Comparison of ENCODE assay signal across 26 cellular contexts in genomic region chr2:15936277-15937104, GRCh38. TPM values are rescaled to one million over a fixed set of nuclear protein-coding genes. Genes with fewer than 3 reads are reported as not detected.
"Had no signal": no experiment of that assay in that cellular context is flagged by ENCODE, and none has a peak within 500 bp of the region (broad histone marks: within the 10 kb centered on the region; RNA-seq: fewer than 3 reads in every experiment).

No MANE protein-coding gene starts in this region.

- H3K4me2 ChIP-seq: neural progenitor cell had no signal

- H3K27ac ChIP-seq: left lung, lower lobe of right lung, neural progenitor cell, neutrophil, ovary, right atrium auricular region, spleen, transverse colon, upper lobe of left lung, vagina had no signal

- H2AFZ ChIP-seq: neural progenitor cell had no signal

- DNase-seq: hypothalamus; immature natural killer cell; kidney; left colon; left lung; lower lobe of right lung; mammary epithelial cell; mesenchymal stem cell; naive thymus-derived CD8-positive, alpha-beta T cell; occipital lobe; ovary; small intestine; spleen; stimulated activated CD4-positive, alpha-beta T cell treated with anti-CD3 and anti-CD28 coated beads, Interleukin-4, amount 100 ng/mL, for 24 hours; stimulated activated naive CD4-positive, alpha-beta T cell; transverse colon; upper lobe of left lung had no signal

- FAIRE-seq: islet of Langerhans, kidney, small intestine had no signal

- H3K9me3 ChIP-seq: left lung, lower lobe of right lung, neutrophil, ovary, right atrium auricular region, spleen, transverse colon, upper lobe of left lung, vagina had no signal

- H3K36me3 ChIP-seq: left lung, lower lobe of right lung, neural progenitor cell, neutrophil, ovary, right atrium auricular region, spleen, transverse colon, upper lobe of left lung, vagina had no signal

- H3K9ac ChIP-seq: neural progenitor cell had no signal

- H3K4me3 ChIP-seq: left lung, lower lobe of right lung, neural progenitor cell, ovary, right atrium auricular region, spleen, transverse colon, upper lobe of left lung, vagina had no signal

- H3K27me3 ChIP-seq: neural progenitor cell, ovary, vagina had no signal

- ATAC-seq: left colon; left lung; lower lobe of right lung; naive thymus-derived CD8-positive, alpha-beta T cell; sciatic nerve; stimulated activated effector memory CD8-positive, alpha-beta T cell treated with anti-CD3 and anti-CD28 coated beads, Interleukin-12 subunit alpha, Interleukin-12 subunit beta, amount 100 ng/mL, for 72 hours had no signal

RNA-seq across cellular contexts. Expression of gene MYCN, which starts 3.9 kb away (rescaled TPM):
- total RNA-seq: renal cortical epithelial cell, subcutaneous adipose tissue had no signal
- polyA plus RNA-seq: immature natural killer cell; mammary epithelial cell; naive thymus-derived CD8-positive, alpha-beta T cell had no signal
